In the genomic region with DNA sequence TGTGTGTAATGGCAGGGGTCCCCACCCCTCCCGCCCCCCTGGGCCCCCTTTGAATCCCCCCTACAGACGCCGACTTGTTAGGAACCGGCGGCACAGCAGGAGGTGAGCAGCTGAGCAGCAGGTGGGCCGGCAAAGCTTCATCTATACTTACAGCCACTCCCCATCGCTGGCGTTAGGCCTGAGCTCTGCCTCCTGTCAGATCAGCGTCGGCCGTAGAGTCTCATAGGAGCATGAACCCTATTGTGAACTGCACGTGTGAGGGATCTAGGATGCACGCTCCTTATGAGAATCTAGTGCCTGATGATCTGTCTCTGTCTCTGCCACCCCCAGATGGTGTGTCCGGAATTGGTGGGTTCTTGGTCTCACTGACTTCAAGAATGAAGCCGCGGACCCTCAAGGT, we compare ENCODE assay signal across 11 cellular contexts. TPM values are rescaled to one million over a fixed set of nuclear protein-coding genes. Genes with fewer than 3 reads are reported as not detected.
A peak's percentile ranks its signal among the peaks of the same experiment; 100 is the strongest.
DNase-seq lines count a peak whose midpoint lies in the region; ATAC-seq and TF ChIP-seq lines count a peak whose summit lies in the region.
"Had no signal": no experiment of that assay in that cellular context is flagged by ENCODE, and none has a peak within 500 bp of the region (broad histone marks: within the 10 kb centered on the region; RNA-seq: fewer than 3 reads in every experiment).

No MANE protein-coding gene starts in this region.

- peak in 1 of 3 donors; percentile 27 for DNase-seq in CD4-positive, CD25-positive, alpha-beta regulatory T cell
- DNase-seq in ELF-1 (ENCODE audit: low read depth, low spot score) (peak; percentile 46), SJCRH30 (peak; percentile 77 to 81), hepatocyte (ENCODE audit: low spot score) (peak; percentile 19), Peyer's patch (no peak), chondrocyte (ENCODE audit: low spot score) (no peak)
- DNase-seq: NCI-H2081, pancreas, uterus had no signal

- H3K9me3 Mint-ChIP-seq in CD4-positive, CD25-positive, alpha-beta regulatory T cell, result peaks cover 0 to 2% (median 0%) of the 10 kb centered on the region in 7 donors
- H3K9me3 Mint-ChIP-seq in chondrocyte (ENCODE audit: low read depth), result no peaks in the 10 kb centered on the region

- peak overlapping the region; percentile 36 to 97 (median 83) for H3K4me3 Mint-ChIP-seq in CD4-positive, CD25-positive, alpha-beta regulatory T cell
- no peak overlapping the region for H3K4me3 Mint-ChIP-seq in chondrocyte (ENCODE audit: unreplicated experiment)

- peak overlapping the region in 1 of 3 donors; percentile 84 for H3K27ac Mint-ChIP-seq in CD4-positive, CD25-positive, alpha-beta regulatory T cell
- no peak overlapping the region for H3K27ac Mint-ChIP-seq in chondrocyte (ENCODE audit: unreplicated experiment)

- no peaks in the 10 kb centered on the region for H3K36me3 Mint-ChIP-seq in CD4-positive, CD25-positive, alpha-beta regulatory T cell
- H3K36me3 Mint-ChIP-seq in chondrocyte (ENCODE audit: low read depth), result no peaks in the 10 kb centered on the region

- H3K27ac ChIP-seq in CD4-positive, CD25-positive, alpha-beta regulatory T cell (ENCODE audit: insufficient read depth, low read length, poor library complexity, severe bottlenecking), result no peak overlapping the region
- peak overlapping the region; percentile 34 for H3K27ac ChIP-seq in SJCRH30
- H3K27ac ChIP-seq in hepatocyte, result no peak overlapping the region
- H3K27ac ChIP-seq in Peyer's patch, result no peak overlapping the region
- H3K27ac ChIP-seq: pancreas, uterus had no signal

- TF ChIP-seq CTCF in hepatocyte (IDR thresholded peaks at IDR 0.05; ENCODE audit: poor library complexity) (no peak), Peyer's patch (IDR thresholded peaks at IDR 0.05) (no peak), chondrocyte (IDR thresholded peaks at IDR 0.05) (no peak)

- no peaks in the 10 kb centered on the region for H3K4me1 ChIP-seq in CD4-positive, CD25-positive, alpha-beta regulatory T cell (ENCODE audit: control insufficient read depth, insufficient read depth, low read length, poor library complexity, severe bottlenecking)
- no peaks in the 10 kb centered on the region; the same call in 1 of the 2 replicates for H3K4me1 ChIP-seq in SJCRH30
- H3K4me1 ChIP-seq in hepatocyte (ENCODE audit: insufficient read depth), result no peaks in the 10 kb centered on the region
- no peaks in the 10 kb centered on the region for H3K4me1 ChIP-seq in Peyer's patch
- H3K4me1 ChIP-seq: pancreas, uterus had no signal

- no peaks in the 10 kb centered on the region for H3K27me3 ChIP-seq in CD4-positive, CD25-positive, alpha-beta regulatory T cell (ENCODE audit: control insufficient read depth, insufficient read depth, low read length)
- H3K27me3 ChIP-seq in SJCRH30 (no peaks in the 10 kb centered on the region), hepatocyte (no peaks in the 10 kb centered on the region), Peyer's patch (no peaks in the 10 kb centered on the region)
- H3K27me3 ChIP-seq: pancreas, uterus had no signal

- H3K9me2 ChIP-seq in hepatocyte (replicated peaks; ENCODE audit: insufficient read depth), result no peaks in the 10 kb centered on the region

- H3K4me1 Mint-ChIP-seq in CD4-positive, CD25-positive, alpha-beta regulatory T cell, result peaks cover 0 to 12% (median 1%) of the 10 kb centered on the region in 4 donors
- peaks cover 6% of the 10 kb centered on the region for H3K4me1 Mint-ChIP-seq in chondrocyte (ENCODE audit: low read depth)

- no peak for TF ChIP-seq POLR2A in Peyer's patch (IDR thresholded peaks at IDR 0.05)

- H2AFZ ChIP-seq in hepatocyte, result no peak overlapping the region

- H3K27me3 Mint-ChIP-seq in CD4-positive, CD25-positive, alpha-beta regulatory T cell, result no peaks in the 10 kb centered on the region
- peaks cover 5% of the 10 kb centered on the region for H3K27me3 Mint-ChIP-seq in chondrocyte (ENCODE audit: low read depth)

- H4K20me1 ChIP-seq in hepatocyte (ENCODE audit: insufficient read depth, poor library complexity, severe bottlenecking), result no peaks in the 10 kb centered on the region

- no peaks in the 10 kb centered on the region for H3K9me3 ChIP-seq in CD4-positive, CD25-positive, alpha-beta regulatory T cell (ENCODE audit: control insufficient read depth in 2 of 2, low read length in 2 of 2)
- no peaks in the 10 kb centered on the region for H3K9me3 ChIP-seq in SJCRH30 (replicated peaks)
- H3K9me3 ChIP-seq in hepatocyte (ENCODE audit: low read depth), result no peaks in the 10 kb centered on the region
- H3K9me3 ChIP-seq in Peyer's patch, result no peaks in the 10 kb centered on the region
- H3K9me3 ChIP-seq: pancreas, uterus had no signal

- peak overlapping the region; percentile 59 for H3K4me2 ChIP-seq in hepatocyte

- no peaks in the 10 kb centered on the region for H3K36me3 ChIP-seq in CD4-positive, CD25-positive, alpha-beta regulatory T cell (ENCODE audit: control insufficient read depth, insufficient read depth, low read length)
- H3K36me3 ChIP-seq in SJCRH30 (no peaks in the 10 kb centered on the region), hepatocyte (replicated peaks; ENCODE audit: insufficient read depth, low read depth) (no peaks in the 10 kb centered on the region), Peyer's patch (no peaks in the 10 kb centered on the region)
- H3K36me3 ChIP-seq: pancreas, uterus had no signal

- H3K79me2 ChIP-seq in hepatocyte, result no peaks in the 10 kb centered on the region

- 42% methylated on average over 16 of the region's 16 CpGs for WGBS in hepatocyte (ENCODE audit: low lambda C conversion rate, missing lambda C conversion rate)

- H3K4me3 ChIP-seq in CD4-positive, CD25-positive, alpha-beta regulatory T cell (ENCODE audit: low read depth, low read length), result no peak overlapping the region
- peak overlapping the region; percentile 49 for H3K4me3 ChIP-seq in SJCRH30
- H3K4me3 ChIP-seq in hepatocyte, result no peak overlapping the region
- no peak overlapping the region for H3K4me3 ChIP-seq in Peyer's patch
- H3K4me3 ChIP-seq: pancreas, uterus had no signal

- ATAC-seq in CD4-positive, CD25-positive, alpha-beta regulatory T cell (ENCODE audit: low read depth in 2 of 2), result no peak
- ATAC-seq in HG02588 (IDR thresholded peaks at IDR 0.05; ENCODE audit: unreplicated experiment) (no peak), HG02623 (IDR thresholded peaks at IDR 0.05; ENCODE audit: unreplicated experiment) (no peak)
- ATAC-seq: pancreas had no signal

RNA-seq across cellular contexts. Expression of a gene that starts 14.9 kb away (rescaled TPM):
- 49.4 TPM for total RNA-seq in CD4-positive, CD25-positive, alpha-beta regulatory T cell
- polyA plus RNA-seq in CD4-positive, CD25-positive, alpha-beta regulatory T cell, result 100 to 1,000 TPM in 1 of 4 donors, 10 to 100 TPM in 3; 84.0 to 104 (median 94.1) TPM
- total RNA-seq in SJCRH30 (2014; rRNA removed; shearing (Covaris generic)), result 35.1 and 36.2 TPM in 2 replicates
- 74.5 and 75.8 TPM in 2 replicates for total RNA-seq in hepatocyte
- polyA plus RNA-seq in hepatocyte, result 43.7 and 49.5 TPM in 2 replicates
- 10 to 100 TPM; 62.7 to 79.8 (median 76.4) TPM for total RNA-seq in Peyer's patch
- 39.2 to 52.8 TPM (median 44.3 TPM) in 3 replicates for total RNA-seq in chondrocyte

Comparison
In these comparisons a context has a peak if more than half of its experiments do, and no peak if none do; other contexts are left out.
1. DNase-seq: peak in ELF-1 (single experiment), SJCRH30 (2 of 2) and hepatocyte (single experiment); none in Peyer's patch (0 of 3) and chondrocyte (single experiment).